Comparison of ENCODE assay signal across 23 cellular contexts in the genomic region with DNA sequence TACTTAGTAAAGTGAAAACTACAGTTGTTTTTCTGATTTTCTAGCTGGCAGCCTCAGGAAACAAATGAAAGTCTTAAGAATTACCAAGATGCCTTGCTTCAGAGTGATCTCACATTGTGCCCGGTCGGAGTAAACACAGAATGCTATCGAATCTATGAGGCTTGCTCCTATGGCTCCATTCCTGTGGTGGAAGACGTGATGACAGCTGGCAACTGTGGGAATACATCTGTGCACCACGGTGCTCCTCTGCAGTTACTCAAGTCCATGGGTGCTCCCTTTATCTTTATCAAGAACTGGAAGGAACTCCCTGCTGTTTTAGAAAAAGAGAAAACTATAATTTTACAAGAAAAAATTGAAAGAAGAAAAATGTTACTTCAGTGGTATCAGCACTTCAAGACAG. TPM values are rescaled to one million over a fixed set of nuclear protein-coding genes. Genes with fewer than 3 reads are reported as not detected.
DNase-seq lines count a peak whose midpoint lies in the region; ATAC-seq, FAIRE-seq and TF ChIP-seq lines count a peak whose summit lies in the region.
"Had no signal": no experiment of that assay in that cellular context is flagged by ENCODE, and none has a peak within 500 bp of the region (broad histone marks: within the 10 kb centered on the region; RNA-seq: fewer than 3 reads in every experiment).

No MANE protein-coding gene starts in this region.

- no peaks in the 10 kb centered on the region for H4K20me1 ChIP-seq in IMR-90 (ENCODE audit: insufficient read depth, low read length)
- H4K20me1 ChIP-seq: BLaER1 had no signal

- H3K4me3 ChIP-seq in A549: no peak overlapping the region
- H3K4me3 ChIP-seq in IMR-90 (ENCODE audit: insufficient read depth, low read depth, low read length): no peak overlapping the region
- H3K4me3 ChIP-seq in brain microvascular endothelial cell (ENCODE audit: low read depth, low read length): no peak overlapping the region
- H3K4me3 ChIP-seq in fibroblast of villous mesenchyme (ENCODE audit: low read depth, low read length): no peak overlapping the region
- H3K4me3 ChIP-seq: BLaER1, GM23338 had no signal

- no peak overlapping the region for H2BK120ac ChIP-seq in IMR-90 (ENCODE audit: low read depth, low read length)

- CTCF ChIA-PET in A549 (lab: Yijun Ruan, JAX): no interaction called here
- CTCF ChIA-PET in IMR-90 (lab: Yijun Ruan, JAX): interaction anchor here (0.7 kb wide), 1 partner anchor 281 kb away, joined by 3 read pairs; no protein-coding TSS in a partner anchor

- peak overlapping the region; percentile 13 for H2AFZ ChIP-seq in IMR-90 (replicated peaks; ENCODE audit: low read length, poor library complexity)
- H2AFZ ChIP-seq: GM23338 had no signal

- H4K91ac ChIP-seq in IMR-90 (ENCODE audit: insufficient read depth, low read depth, low read length): no peak overlapping the region

- no peaks in the 10 kb centered on the region for H3K4me1 Mint-ChIP-seq in immature natural killer cell
- H3K4me1 Mint-ChIP-seq: GM23338 had no signal

- no peak for TF ChIP-seq RAD21 in A549 (conservative IDR thresholded peaks at IDR 0.05 in 1 of 2, IDR thresholded peaks at IDR 0.05 in 1 of 2)
- no peak for TF ChIP-seq RAD21 in IMR-90 (IDR thresholded peaks at IDR 0.05; ENCODE audit: low read length)

- H3K4ac ChIP-seq in IMR-90 (ENCODE audit: low read depth, low read length): no peak overlapping the region

- 89% methylated on average over 5 of the region's 5 CpGs for WGBS in A549 (ENCODE audit: missing lambda C conversion rate)
- no CpG with 5 or more reads among the region's 5 CpGs for WGBS in IMR-90 (ENCODE audit: extremely low coverage in 2 of 2, insufficient read length in 1 of 2), 2 experiments

- H2BK5ac ChIP-seq in IMR-90 (ENCODE audit: low read depth, low read length, poor library complexity, severe bottlenecking): no peak overlapping the region

- H3K9ac ChIP-seq in IMR-90 (ENCODE audit: low read depth, low read length): no peak overlapping the region
- H3K9ac ChIP-seq: BLaER1 had no signal

- no peak overlapping the region for H2BK15ac ChIP-seq in IMR-90 (ENCODE audit: low read depth, low read length)

- no peak overlapping the region for H4K5ac ChIP-seq in IMR-90 (ENCODE audit: low read depth, low read length)

- H2AK9ac ChIP-seq in IMR-90 (replicated peaks; ENCODE audit: low read depth, low read length, poor library complexity): no peak overlapping the region

- H3K4me2 ChIP-seq in A549 (no peak overlapping the region), IMR-90 (ENCODE audit: low read depth, low read length) (no peak overlapping the region)
- H3K4me2 ChIP-seq: BLaER1, GM23338 had no signal

- no peak overlapping the region for H3K27ac Mint-ChIP-seq in immature natural killer cell
- H3K27ac Mint-ChIP-seq: CD14-positive monocyte; CD4-positive, alpha-beta memory T cell; GM23338; IgD-negative memory B cell had no signal

- dilution Hi-C loops in IMR-90 (cut with HindIII; ENCODE audit: low sequenced_read_pairs, unreplicated experiment): no loop called here

- no peaks in the 10 kb centered on the region for H3K27me3 ChIP-seq in IMR-90 (ENCODE audit: control insufficient read depth, insufficient read depth, low read length)
- no peaks in the 10 kb centered on the region for H3K27me3 ChIP-seq in brain microvascular endothelial cell (replicated peaks)
- H3K27me3 ChIP-seq: BLaER1 had no signal

- TF ChIP-seq POLR2A in A549 (IDR thresholded peaks at IDR 0.05; ENCODE audit: low read length) (no peak), IMR-90 (IDR thresholded peaks at IDR 0.05; ENCODE audit: low read depth, low read length) (no peak)

- TF ChIP-seq EP300 in A549 (IDR thresholded peaks at IDR 0.05): no peak

- H3K27me3 Mint-ChIP-seq in immature natural killer cell (ENCODE audit: low read depth in 3 of 3): no peaks in the 10 kb centered on the region
- H3K27me3 Mint-ChIP-seq: CD4-positive, alpha-beta memory T cell; IgD-negative memory B cell had no signal

- no peak for DNase-seq in A549 (ENCODE audit: low read depth in 1 of 2, low spot score in 1 of 2)
- peak; percentile 28 for DNase-seq in IMR-90
- peak; percentile 29 for DNase-seq in brain microvascular endothelial cell
- peak; percentile 72 for DNase-seq in fibroblast of villous mesenchyme (ENCODE audit: low read depth)
- no peak for DNase-seq in stimulated activated CD4-positive, alpha-beta T cell treated with anti-CD3 and anti-CD28 coated beads, Interleukin-2, amount 100 ng/mL, for 24 hours
- no peak for DNase-seq in AG20443 (ENCODE audit: low spot score)
- no peak for DNase-seq in immature natural killer cell
- DNase-seq: 8988T; ACHN; CD4-positive, alpha-beta memory T cell; DMS153; DMS79; GDM1; HCEC 1CT had no signal

- no TSS peak for BruUV-seq in IMR-90 (replicated peaks; lab: Mats Ljungman, UMichigan)

- peaks cover 3% of the 10 kb centered on the region; the same call in 1 of the 2 replicates for H3K9me1 ChIP-seq in IMR-90 (ENCODE audit: insufficient read depth, low read length)

- ATAC-seq in A549 (no peak), IMR-90 (ENCODE audit: low read depth) (no peak), GM19467 (IDR thresholded peaks at IDR 0.05; ENCODE audit: unreplicated experiment) (no peak)
- ATAC-seq: GM23338 had no signal

- no peak overlapping the region for H2BK20ac ChIP-seq in IMR-90 (ENCODE audit: low read depth, low read length)

- H3K27ac ChIP-seq in A549 (no peak overlapping the region), IMR-90 (ENCODE audit: insufficient read depth, low read length) (no peak overlapping the region), brain microvascular endothelial cell (no peak overlapping the region)
- H3K27ac ChIP-seq: BLaER1, HL-60 had no signal

- H3K56ac ChIP-seq in IMR-90 (ENCODE audit: extremely low read depth, insufficient read depth, low read length): no peak overlapping the region

- H3K9me3 ChIP-seq in A549 (no peaks in the 10 kb centered on the region), IMR-90 (ENCODE audit: control insufficient read depth, insufficient read depth, low read length) (no peaks in the 10 kb centered on the region)
- H3K9me3 ChIP-seq: BLaER1 had no signal

- intact Hi-C loops in IMR-90 (cut with micrococcal nuclease): no loop called here

- TF ChIP-seq CTCF in A549 (IDR thresholded peaks at IDR 0.05) (no peak), IMR-90 (conservative IDR thresholded peaks at IDR 0.05; ENCODE audit: low read depth, low read length) (no peak), brain microvascular endothelial cell (IDR thresholded peaks at IDR 0.05; ENCODE audit: low read depth, low read length, missing control alignments) (no peak), fibroblast of villous mesenchyme (IDR thresholded peaks at IDR 0.05; ENCODE audit: insufficient read depth, low read depth, low read length) (no peak)

- no peak overlapping the region for H3K23ac ChIP-seq in IMR-90 (ENCODE audit: low read depth, low read length)

- H3K79me1 ChIP-seq in IMR-90 (ENCODE audit: low read depth in 1 of 2, low read length in 2 of 2): no peaks in the 10 kb centered on the region

- peak; percentile 54 for FAIRE-seq in A549 (lab: Jason Lieb, UNC)
- FAIRE-seq: GM12892, GM18507, H54 had no signal

- no peak overlapping the region for H3K4me3 Mint-ChIP-seq in immature natural killer cell
- H3K4me3 Mint-ChIP-seq: CD14-positive monocyte; CD4-positive, alpha-beta memory T cell; GM23338; IgD-negative memory B cell had no signal

- no peak overlapping the region for H3K14ac ChIP-seq in IMR-90 (replicated peaks; ENCODE audit: low read depth, low read length)

- in situ Hi-C loops in IMR-90 (cut with MboI; ENCODE audit: low sequenced_read_pairs): no loop called here
- in situ Hi-C loops in brain microvascular endothelial cell (cut with HindIII; ENCODE audit: low pct_ligation_motif_present, low sequenced_read_pairs): no loop called here

- H4K8ac ChIP-seq in IMR-90 (ENCODE audit: low read depth in 2 of 2, low read length in 2 of 2): no peak overlapping the region

- H3K36me3 ChIP-seq in IMR-90 (ENCODE audit: control insufficient read depth, insufficient read depth, low read length) (peaks cover 4% of the 10 kb centered on the region; the same call in 1 of the 2 replicates), brain microvascular endothelial cell (replicated peaks) (no peaks in the 10 kb centered on the region)

- H3K4me1 ChIP-seq in A549 (peaks cover 40% of the 10 kb centered on the region), IMR-90 (ENCODE audit: control insufficient read depth, insufficient read depth, low read length) (peaks cover 2% of the 10 kb centered on the region; the same call in 1 of the 2 replicates)
- H3K4me1 ChIP-seq: BLaER1 had no signal

- no peak overlapping the region for H3K18ac ChIP-seq in IMR-90 (ENCODE audit: low read depth, low read length)

- H3K36me3 Mint-ChIP-seq in immature natural killer cell: peaks cover 0 to 19% (median 0%) of the 10 kb centered on the region in 3 donors
- H3K36me3 Mint-ChIP-seq: IgD-negative memory B cell had no signal

- POLR2A ChIA-PET in A549 (lab: Yijun Ruan, JAX) (interaction anchor here (0.6 kb wide), 1 partner anchor 636 kb away, joined by 3 read pairs; no protein-coding TSS in a partner anchor), IMR-90 (lab: Charles Lee; ENCODE audit: unreplicated experiment) (interaction anchor here (0.6 kb wide), 1 partner anchor 106 kb away, joined by 3 read pairs; no protein-coding TSS in a partner anchor)

- H2AK5ac ChIP-seq in IMR-90 (ENCODE audit: low read depth, low read length): no peak overlapping the region

- no peaks in the 10 kb centered on the region for H3K9me3 Mint-ChIP-seq in immature natural killer cell
- H3K9me3 Mint-ChIP-seq: CD4-positive, alpha-beta memory T cell; GM23338; IgD-negative memory B cell had no signal

RNA-seq across cellular contexts. Expression of a gene that starts 28.9 kb away (rescaled TPM):
- polyA plus RNA-seq in A549 (2011; rRNA removed) (48.1 and 59.1 TPM in 2 replicates), A549 (2017; fragmentation: RNase III; extraction: RNeasy Plus Mini Kit Qiagen cat#74134 plus additional on column Dnase treatment) (31.6 to 35.7 TPM (median 34.2 TPM) in 3 replicates), IMR-90 (2012; rRNA removed) (8.8 and 9.5 TPM in 2 replicates), immature natural killer cell (10 to 100 TPM; 10.9 to 17.4 (median 17.3) TPM)
- 19.7 and 20.3 TPM in 2 replicates for polyA plus RNA-seq in A549 (2012; cell fraction: cytosol; rRNA removed)
- 12.8 and 15.0 TPM in 2 replicates for polyA plus RNA-seq in A549 (2012; cell fraction: nucleus; rRNA removed)
- 8.6 and 13.2 TPM in 2 replicates for polyA minus RNA-seq in A549 (2011; rRNA and poly(A)+ RNA removed)
- total RNA-seq in IMR-90 (2012; rRNA removed) (9.0 and 9.7 TPM in 2 replicates), fibroblast of villous mesenchyme (16.8 and 20.7 TPM in 2 replicates)
- polyA plus RNA-seq in IMR-90 (2012; cell fraction: cytosol; rRNA removed): 3.1 and 4.3 TPM in 2 replicates
- polyA plus RNA-seq in IMR-90 (2012; cell fraction: nucleus; rRNA removed; ENCODE audit: low replicate concordance): 2.4 and 7.9 TPM in 2 replicates

RNA-seq across cellular contexts. Expression of a gene that starts 35.9 kb away (rescaled TPM):
- polyA plus RNA-seq in A549 (2011; rRNA removed) (22.9 and 23.6 TPM in 2 replicates), A549 (2017; fragmentation: RNase III; extraction: RNeasy Plus Mini Kit Qiagen cat#74134 plus additional on column Dnase treatment) (7.9 to 8.4 TPM (median 8.3 TPM) in 3 replicates), IMR-90 (2012; rRNA removed) (10.2 and 11.0 TPM in 2 replicates), immature natural killer cell (under 1 TPM in 1 of 3 donors, not detected in 2; 0.02 TPM)
- 3.4 and 4.4 TPM in 2 replicates for polyA plus RNA-seq in A549 (2012; cell fraction: cytosol; rRNA removed)
- polyA plus RNA-seq in A549 (2012; cell fraction: nucleus; rRNA removed): 18.3 and 19.5 TPM in 2 replicates
- polyA minus RNA-seq in A549 (2011; rRNA and poly(A)+ RNA removed): 47.3 and 57.7 TPM in 2 replicates
- total RNA-seq in IMR-90 (2012; rRNA removed) (10.0 and 14.4 TPM in 2 replicates), fibroblast of villous mesenchyme (14.5 and 18.1 TPM in 2 replicates)
- polyA plus RNA-seq in IMR-90 (2012; cell fraction: cytosol; rRNA removed): 3.7 and 5.3 TPM in 2 replicates
- polyA plus RNA-seq in IMR-90 (2012; cell fraction: nucleus; rRNA removed; ENCODE audit: low replicate concordance): 29.1 and 33.8 TPM in 2 replicates
- polyA plus RNA-seq: IgD-negative memory B cell had no signal

Comparison
In these comparisons a context has a peak if more than half of its experiments do, and no peak if none do; other contexts are left out.
1. DNase-seq: peak in IMR-90 (single experiment), brain microvascular endothelial cell (single experiment) and fibroblast of villous mesenchyme (single experiment); none in A549 (0 of 2), stimulated activated CD4-positive, alpha-beta T cell treated with anti-CD3 and anti-CD28 coated beads, Interleukin-2, amount 100 ng/mL, for 24 hours (0 of 2), AG20443 (single experiment) and immature natural killer cell (0 of 3).
2. RNA of a gene that starts 35.9 kb away (polyA plus RNA-seq): 3.4 to 23.6 TPM in A549 and 3.7 to 33.8 TPM in IMR-90; 0.02 TPM in immature natural killer cell; every median in the first group is over 4 times any median in the second.